In the genomic region with DNA sequence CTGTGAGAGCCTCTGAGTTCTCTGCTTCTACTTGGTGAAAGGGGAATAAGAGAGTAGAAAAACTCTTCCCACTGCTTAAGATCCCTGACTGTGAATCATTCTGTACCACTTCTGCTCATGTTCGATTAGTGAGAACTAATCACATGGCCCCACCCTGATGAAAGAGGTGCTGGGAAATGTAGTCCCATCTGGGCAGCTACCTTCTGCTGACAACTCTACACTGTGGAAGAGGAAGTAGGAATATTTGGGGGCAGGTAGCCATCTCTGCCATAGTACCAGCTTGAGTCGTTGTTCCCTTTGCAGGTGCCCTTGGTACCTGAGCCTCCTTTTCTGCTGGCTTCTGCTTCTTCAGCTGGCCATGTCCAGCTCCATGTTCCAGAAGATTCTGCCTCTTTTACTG, we compare ENCODE assay signal across 1 cellular context.
A peak's percentile ranks its signal among the peaks of the same experiment; 100 is the strongest.
TF ChIP-seq lines count a peak whose summit lies in the region.

No MANE protein-coding gene starts in this region.

TF ChIP-seq in GM12878, 131 proteins besides CTCF, POLR2A, EP300 and RAD21 (continued from another document):
- no peak for TF ChIP-seq ZBTB40 (IDR thresholded peaks at IDR 0.05; ENCODE audit: borderline replicate concordance)
- no peak for TF ChIP-seq TCF12 (IDR thresholded peaks at IDR 0.05; ENCODE audit: low read depth, low read length)
- TF ChIP-seq SMAD5 (IDR thresholded peaks at IDR 0.05; ENCODE audit: low read depth): no peak
- TF ChIP-seq CHD4 (IDR thresholded peaks at IDR 0.05): no peak
- peak; percentile 64 for TF ChIP-seq HCFC1 (IDR thresholded peaks at IDR 0.05; ENCODE audit: low read length)
- no peak for TF ChIP-seq HDAC2 (IDR thresholded peaks at IDR 0.05)
- no peak for TF ChIP-seq CBX5 (IDR thresholded peaks at IDR 0.05; ENCODE audit: low read depth)
- no peak for TF ChIP-seq POU2F2 (IDR thresholded peaks at IDR 0.05; ENCODE audit: borderline replicate concordance, low read depth, low read length)
- no peak for TF ChIP-seq ETV6 (conservative IDR thresholded peaks at IDR 0.05 in 1 of 2, IDR thresholded peaks at IDR 0.05 in 1 of 2; ENCODE audit: borderline replicate concordance in 1 of 2, low read depth in 1 of 2)
- TF ChIP-seq SIX5 (IDR thresholded peaks at IDR 0.05; ENCODE audit: low read depth, low read length, severe bottlenecking): peak; percentile 70
- no peak for TF ChIP-seq SRF (IDR thresholded peaks at IDR 0.05; ENCODE audit: low read depth in 2 of 2, low read length in 2 of 2)
- TF ChIP-seq IRF5 (IDR thresholded peaks at IDR 0.05; ENCODE audit: borderline replicate concordance): no peak
- TF ChIP-seq STAT1 (conservative IDR thresholded peaks at IDR 0.05): no peak
- peak; percentile 63 for TF ChIP-seq SPI1 (IDR thresholded peaks at IDR 0.05; ENCODE audit: borderline replicate concordance, insufficient read depth, low read depth, low read length)
